Comparison of ENCODE assay signal across 7 cellular contexts in the genomic region with DNA sequence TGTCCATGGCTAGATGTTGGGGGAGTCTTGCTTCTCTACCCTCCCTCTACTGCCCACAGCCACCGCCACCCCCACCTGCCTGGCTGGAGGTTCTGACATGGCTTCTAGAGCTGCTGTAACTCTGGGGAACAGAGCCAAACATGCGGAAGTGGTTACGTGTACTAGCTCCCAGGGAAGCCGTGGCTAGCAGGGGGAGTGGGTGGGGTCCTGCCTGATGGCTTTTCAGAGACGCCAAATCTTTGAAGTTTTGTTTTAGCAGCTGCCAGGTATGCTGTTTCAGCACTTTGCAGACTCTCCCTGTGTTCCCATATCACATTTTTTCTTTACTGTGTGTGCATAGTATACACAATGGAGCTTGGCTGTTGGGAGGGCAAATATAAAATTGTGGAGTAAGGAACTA.
DNase-seq lines count a peak whose midpoint lies in the region; ATAC-seq and TF ChIP-seq lines count a peak whose summit lies in the region.

No MANE protein-coding gene starts in this region.

- no peaks in the 10 kb centered on the region for H3K36me3 ChIP-seq in neural progenitor cell

- H3K9ac ChIP-seq in neural progenitor cell = no peak overlapping the region

- DNase-seq in Kasumi-1 (lab: John Stamatoyannopoulos, UW) (peak; percentile 59 to 74), T-helper 2 cell (peak in 3 of 5 experiments; percentile 1 to 68 (median 19)), cardiac fibroblast (ENCODE audit: low read depth in 2 of 2) (peak; percentile 76 to 80), osteocyte (ENCODE audit: extremely low spot score, unreplicated experiment) (no peak), neural progenitor cell (ENCODE audit: low spot score) (no peak)

- no peak overlapping the region for H3K4me2 ChIP-seq in neural progenitor cell

- H3K4me1 Mint-ChIP-seq in osteocyte (ENCODE audit: unreplicated experiment) = peaks cover 45% of the 10 kb centered on the region
- H3K4me1 Mint-ChIP-seq in neural progenitor cell = no peaks in the 10 kb centered on the region

- no peak overlapping the region for H3K4me3 Mint-ChIP-seq in osteocyte (ENCODE audit: unreplicated experiment)
- H3K4me3 Mint-ChIP-seq in neural progenitor cell = no peak overlapping the region

- no peaks in the 10 kb centered on the region for H3K79me2 ChIP-seq in neural progenitor cell (ENCODE audit: low read depth)

- no peaks in the 10 kb centered on the region for H3K4me1 ChIP-seq in neural progenitor cell

- peak overlapping the region; percentile 75 for H3K27ac Mint-ChIP-seq in osteocyte (ENCODE audit: unreplicated experiment)
- H3K27ac Mint-ChIP-seq in neural progenitor cell = no peak overlapping the region

- TF ChIP-seq CTCF in cardiac fibroblast (IDR thresholded peaks at IDR 0.05; ENCODE audit: low read depth, low read length) (no peak), osteocyte (IDR thresholded peaks at IDR 0.05) (no peak), neural progenitor cell (IDR thresholded peaks at IDR 0.05) (no peak)

- no peaks in the 10 kb centered on the region for H4K20me1 ChIP-seq in neural progenitor cell (ENCODE audit: low read depth)

- no peak for ATAC-seq in GM18868 (IDR thresholded peaks at IDR 0.05; ENCODE audit: unreplicated experiment)
- no peak for ATAC-seq in HG03378 (IDR thresholded peaks at IDR 0.05; ENCODE audit: unreplicated experiment)

- H3F3A ChIP-seq in neural progenitor cell (ENCODE audit: low read depth) = no peaks in the 10 kb centered on the region

- H3K4me3 ChIP-seq in cardiac fibroblast (replicated peaks in 1 of 2; ENCODE audit: low read depth in 2 of 2, low read length in 2 of 2) (no peak overlapping the region), neural progenitor cell (no peak overlapping the region)

- H2AFZ ChIP-seq in neural progenitor cell (replicated peaks) = no peak overlapping the region

- no peaks in the 10 kb centered on the region for H3K9me3 ChIP-seq in neural progenitor cell (ENCODE audit: low read depth)

- H3K27me3 ChIP-seq in neural progenitor cell = no peaks in the 10 kb centered on the region

- H3K9me3 Mint-ChIP-seq in osteocyte (ENCODE audit: unreplicated experiment) (no peaks in the 10 kb centered on the region), neural progenitor cell (no peaks in the 10 kb centered on the region)

- H3K27me3 Mint-ChIP-seq in osteocyte (ENCODE audit: unreplicated experiment) (no peaks in the 10 kb centered on the region), neural progenitor cell (ENCODE audit: insufficient read depth, low read depth) (no peaks in the 10 kb centered on the region)

- H3K36me3 Mint-ChIP-seq in osteocyte (ENCODE audit: unreplicated experiment) (peaks cover 4% of the 10 kb centered on the region), neural progenitor cell (peaks cover 3% of the 10 kb centered on the region)

- no peak overlapping the region for H3K27ac ChIP-seq in neural progenitor cell

Comparison
In these comparisons a context has a peak if more than half of its experiments do, and no peak if none do; other contexts are left out.
1. DNase-seq: peak in Kasumi-1 (2 of 2), T-helper 2 cell (3 of 5) and cardiac fibroblast (2 of 2); none in osteocyte (single experiment) and neural progenitor cell (single experiment).